Comparison of ENCODE assay signal across 8 cellular contexts in the genomic region with DNA sequence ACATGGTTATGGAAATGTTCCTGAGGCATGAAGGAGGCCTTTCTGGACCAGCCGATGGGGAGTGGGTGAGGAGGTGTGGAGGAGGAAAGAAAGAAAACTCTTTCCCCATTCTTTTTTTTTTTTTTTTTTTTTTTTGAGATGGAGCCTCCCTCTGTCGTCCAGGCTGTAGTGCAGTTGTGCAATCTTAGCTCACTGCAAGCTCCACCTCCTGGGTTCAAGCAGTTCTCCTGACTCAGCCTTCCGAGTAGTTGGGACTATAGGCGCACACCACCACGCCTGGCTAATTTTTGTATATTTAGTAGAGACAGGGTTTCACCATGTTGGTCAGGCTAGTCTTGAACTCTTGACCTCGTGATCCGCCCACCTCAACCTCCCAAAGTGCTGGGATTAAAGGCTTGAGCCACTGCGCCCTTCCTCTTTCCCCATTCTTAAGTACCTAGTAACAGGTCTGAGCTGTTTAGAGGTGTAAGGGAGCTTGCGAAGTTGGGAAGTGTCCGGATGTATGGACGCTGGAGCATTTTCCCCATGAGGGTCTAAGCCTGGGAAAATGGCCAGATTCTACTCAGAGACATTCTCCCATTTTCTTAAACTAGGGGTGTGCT.
DNase-seq lines count a peak whose midpoint lies in the region; ATAC-seq, FAIRE-seq and TF ChIP-seq lines count a peak whose summit lies in the region.
"Not testable (repeated sequence)": the region's sequence is repeated elsewhere in the genome, so short reads cannot be mapped to it uniquely, and the experiment has no call there.

No MANE protein-coding gene starts in this region.

- intact Hi-C loops in psoas muscle (cut with DNase I), result loop anchor here (5.0 to 10.0 kb wide), 3 partner anchors 65 to 133 kb away; no protein-coding TSS in a partner anchor
- intact Hi-C loops in upper lobe of right lung (cut with DNase I), result not testable (repeated sequence)

- not testable (repeated sequence) for H3K27me3 ChIP-seq in MG63; brain microvascular endothelial cell (replicated peaks); psoas muscle (ENCODE audit: insufficient read depth in 3 of 3, low read length in 2 of 3); upper lobe of right lung

- H3K4me1 ChIP-seq in psoas muscle, result peaks cover 62% of the 10 kb centered on the region
- H3K4me1 ChIP-seq in upper lobe of right lung, result peaks cover 27% of the 10 kb centered on the region

- not testable (repeated sequence) for TF ChIP-seq CTCF in brain microvascular endothelial cell (IDR thresholded peaks at IDR 0.05; ENCODE audit: low read depth, low read length, missing control alignments); psoas muscle (IDR thresholded peaks at IDR 0.05); upper lobe of right lung (IDR thresholded peaks at IDR 0.05)

- WGBS in psoas muscle, 3 donors, result 71 to 78% (median 74%) methylated on average over 11 of the region's 11 CpGs

- H3K9me3 ChIP-seq in MG63, psoas muscle, upper lobe of right lung: not testable (repeated sequence)

- peak; percentile 83 for DNase-seq in EL
- peak; percentile 15 for DNase-seq in MG63
- peak; percentile 84 for DNase-seq in RCC 7860 (ENCODE audit: low spot score)
- peak; percentile 80 for DNase-seq in brain microvascular endothelial cell
- DNase-seq in fibroblast of gingiva (ENCODE audit: low read depth), result peak; percentile 60
- DNase-seq in kidney glomerular epithelial cell (lab: John Stamatoyannopoulos, UW), result peak; percentile 11
- DNase-seq in psoas muscle, upper lobe of right lung: not testable (repeated sequence)

- H3K27ac ChIP-seq in brain microvascular endothelial cell (peak overlapping the region; percentile 86), psoas muscle (peak overlapping the region; percentile 53)
- H3K27ac ChIP-seq in upper lobe of right lung, result not testable (repeated sequence)

- in situ Hi-C loops in brain microvascular endothelial cell (cut with HindIII; ENCODE audit: low pct_ligation_motif_present, low sequenced_read_pairs), result not testable (repeated sequence)

- H3K36me3 ChIP-seq in MG63; brain microvascular endothelial cell (replicated peaks); psoas muscle (ENCODE audit: insufficient read depth in 1 of 2, low read depth in 1 of 2); upper lobe of right lung: not testable (repeated sequence)

- FAIRE-seq in RCC 7860 (lab: Jason Lieb, UNC), result peak; percentile 75

- ATAC-seq in psoas muscle, result not testable (repeated sequence)
- ATAC-seq in upper lobe of right lung, result peak; percentile 10

- not testable (repeated sequence) for H3K4me3 ChIP-seq in MG63; brain microvascular endothelial cell (ENCODE audit: low read depth, low read length); psoas muscle; upper lobe of right lung
